ENCODE assay signal across 8 cellular contexts in the genomic region with DNA sequence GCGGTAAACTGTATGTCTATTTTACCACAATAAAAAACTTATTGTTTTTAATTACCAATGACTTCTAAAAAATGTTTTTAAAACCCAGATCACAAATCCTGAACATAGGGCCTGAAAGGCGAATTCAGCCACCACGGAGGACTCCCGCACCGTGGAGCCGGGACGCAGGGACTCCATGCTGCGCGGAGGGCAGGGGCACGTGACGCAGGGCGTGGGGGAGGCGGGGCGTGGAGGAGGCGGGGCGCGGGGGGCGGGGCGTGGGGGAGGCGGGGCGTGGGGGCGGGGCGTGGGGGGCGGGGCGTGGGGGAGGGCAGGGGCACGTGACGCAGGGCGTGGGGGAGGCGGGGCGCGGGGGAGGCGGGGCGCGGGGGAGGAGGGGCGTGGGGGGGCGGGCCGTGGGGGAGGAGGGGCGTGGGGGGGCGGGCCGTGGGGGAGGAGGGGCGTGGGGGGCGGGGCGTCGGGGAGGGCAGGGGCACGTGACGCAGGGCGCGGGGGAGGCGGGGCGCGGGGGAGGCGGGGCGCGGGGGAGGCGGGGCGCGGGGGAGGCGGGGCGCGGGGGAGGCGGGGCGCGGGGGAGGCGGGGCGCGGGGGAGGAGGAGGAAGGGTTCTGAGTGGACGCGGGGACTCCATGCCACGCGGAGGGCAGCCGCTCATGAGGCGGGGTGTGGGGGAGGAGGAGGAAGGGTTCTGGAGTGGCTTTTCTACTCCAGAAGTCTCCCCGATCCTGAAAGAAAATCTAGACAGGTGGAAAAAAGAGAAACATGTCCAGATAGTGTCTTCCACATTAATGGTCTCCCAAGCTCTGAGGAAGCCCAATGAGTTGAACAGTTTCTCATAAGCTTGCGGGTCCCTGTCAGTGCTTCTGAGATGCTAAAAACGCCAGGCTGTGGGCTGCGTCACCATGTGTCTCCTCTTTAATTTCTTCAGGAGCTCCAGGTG. TPM values are rescaled to one million over a fixed set of nuclear protein-coding genes. Genes with fewer than 3 reads are reported as not detected.
DNase-seq lines count a peak whose midpoint lies in the region; ATAC-seq, FAIRE-seq and TF ChIP-seq lines count a peak whose summit lies in the region.

No MANE protein-coding gene starts in this region.

- intact Hi-C loops in kidney (cut with DNase I) = no loop called here

- peak overlapping the region; percentile 74 to 88 for H3K27ac ChIP-seq in kidney (ENCODE audit: low read depth in 2 of 2, low read length in 2 of 2)

- FAIRE-seq in H54 (lab: Jason Lieb, UNC) (no peak), kidney (lab: Jason Lieb, UNC) (no peak)

- DNase-seq in DMS53 treated with DMSO at 0.1 percent for 48 hours (lab: John Stamatoyannopoulos, UW; ENCODE audit: unreplicated experiment) = peak; percentile 16
- DNase-seq in H54 (ENCODE audit: insufficient read length, low spot score) = peak; percentile 90
- peak; percentile 46 for DNase-seq in NCI-H146 treated with DMSO at 0.1 percent for 48 hours (lab: John Stamatoyannopoulos, UW; ENCODE audit: unreplicated experiment)
- peak; percentile 65 for DNase-seq in activated CD4-positive, alpha-beta T cell treated with anti-CD3 and anti-CD28 coated beads for 1 hour
- peak; percentile 26 to 49 for DNase-seq in cerebellar nuclear complex (lab: John Stamatoyannopoulos, UW)
- peak; percentile 95 for DNase-seq in kidney
- DNase-seq in stimulated activated CD4-positive, alpha-beta T cell treated with anti-CD3 and anti-CD28 coated beads, Interleukin-15, amount 100 ng/mL, for 1 hour (ENCODE audit: low read depth in 1 of 2, low spot score in 1 of 2) = peak; percentile 53 to 60

- peak overlapping the region; percentile 1 to 72 for H3K9ac ChIP-seq in kidney (ENCODE audit: low read length in 2 of 2)

- no peaks in the 10 kb centered on the region for H3K36me3 ChIP-seq in kidney (ENCODE audit: control insufficient read depth in 1 of 2, insufficient read depth in 2 of 2, low read length in 2 of 2)

- TF ChIP-seq CTCF in kidney (IDR thresholded peaks at IDR 0.05; ENCODE audit: borderline replicate concordance, extremely low read depth, insufficient read depth) = no peak

- no peaks in the 10 kb centered on the region for H3K9me3 ChIP-seq in kidney (ENCODE audit: control insufficient read depth in 1 of 2, low read length in 2 of 2)

- H3K4me1 ChIP-seq in kidney (ENCODE audit: control insufficient read depth in 1 of 2, insufficient read depth in 1 of 2, low read depth in 1 of 2, low read length in 2 of 2) = peaks cover 0 to 24% of the 10 kb centered on the region in 2 donors

- peak; percentile 56 for TF ChIP-seq POLR2A in H54 (IDR thresholded peaks at IDR 0.05; ENCODE audit: low read depth, low read length)

- peak overlapping the region; percentile 63 to 72 for H3K4me3 ChIP-seq in kidney (ENCODE audit: low read length in 2 of 2)

- ATAC-seq in HG03571 (IDR thresholded peaks at IDR 0.05; ENCODE audit: unreplicated experiment) = no peak

RNA-seq across cellular contexts. Expression of gene PROZ, which starts 4.4 kb away (rescaled TPM):
- total RNA-seq in kidney = not detected
- 20.0 TPM for polyA plus RNA-seq in kidney (ENCODE audit: insufficient read depth, low read depth, low replicate concordance)

RNA-seq across cellular contexts. Expression of gene F10, which starts 31.5 kb away (rescaled TPM):
- 5.1 TPM for total RNA-seq in kidney
- 6.8 TPM for polyA plus RNA-seq in kidney (ENCODE audit: insufficient read depth, low read depth, low replicate concordance)

RNA-seq across cellular contexts. Expression of gene F7, which starts 48.5 kb away (rescaled TPM):
- 0.16 TPM for total RNA-seq in kidney
- 0.52 TPM for polyA plus RNA-seq in kidney (ENCODE audit: insufficient read depth, low read depth, low replicate concordance)

RNA-seq across cellular contexts. Expression of gene PCID2, which starts 54.4 kb away (rescaled TPM):
- 34.9 TPM for total RNA-seq in kidney
- polyA plus RNA-seq in kidney (ENCODE audit: insufficient read depth, low read depth, low replicate concordance) = 22.9 TPM

RNA-seq across cellular contexts. Expression of gene CUL4A, which starts 55.3 kb away (rescaled TPM):
- total RNA-seq in kidney = 62.5 TPM
- 26.5 TPM for polyA plus RNA-seq in kidney (ENCODE audit: insufficient read depth, low read depth, low replicate concordance)

Comparison
In these comparisons a context has a peak if more than half of its experiments do, and no peak if none do; other contexts are left out.
1. DNase-seq: peak in every context shown above with its lines; median percentile 95 in kidney; 90 in H54; 65 in activated CD4-positive, alpha-beta T cell treated with anti-CD3 and anti-CD28 coated beads for 1 hour; 56 in stimulated activated CD4-positive, alpha-beta T cell treated with anti-CD3 and anti-CD28 coated beads, Interleukin-15, amount 100 ng/mL, for 1 hour; 46 in NCI-H146 treated with DMSO at 0.1 percent for 48 hours; 38 in cerebellar nuclear complex; 16 in DMS53 treated with DMSO at 0.1 percent for 48 hours.